ENCODE assay signal across 18 cellular contexts in the genomic region with DNA sequence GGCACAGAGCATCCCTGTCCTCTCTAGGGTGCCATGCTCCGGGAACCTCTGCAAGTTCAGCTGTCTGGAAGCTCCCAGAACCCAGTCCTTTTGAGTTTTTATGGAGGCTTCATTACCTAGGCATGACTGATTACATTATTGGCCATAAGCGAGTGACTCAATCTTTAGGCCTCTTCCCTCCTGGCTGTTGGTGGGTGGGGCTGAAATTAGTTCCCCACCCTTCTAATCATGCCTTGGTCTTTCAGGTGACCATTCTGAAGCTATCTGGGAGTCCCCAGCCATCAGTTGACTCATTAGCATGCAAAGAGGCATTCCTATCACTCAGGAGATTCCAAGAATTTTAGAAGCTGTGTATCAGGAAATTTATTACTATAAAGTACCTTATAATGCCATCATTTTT. TPM values are rescaled to one million over a fixed set of nuclear protein-coding genes. Genes with fewer than 3 reads are reported as not detected.
"Had no signal": no experiment of that assay in that cellular context is flagged by ENCODE, and none has a peak within 500 bp of the region (broad histone marks: within the 10 kb centered on the region; RNA-seq: fewer than 3 reads in every experiment).

No MANE protein-coding gene starts in this region.

- H3K4me3 Mint-ChIP-seq: activated naive CD8-positive, alpha-beta T cell; activated T-helper 1 cell treated with anti-CD3 and anti-CD28 coated beads, Interleukin-12 subunit alpha, Interleukin-12 subunit beta, Interleukin-2, Interleukin-4 antibody, amounts not matched to agents 30 ng/mL and 10 ng/mL and 1 ng/mL, durations not matched to agents 14 hours and 24 hours and 36 hours; memory B cell; naive thymus-derived CD4-positive, alpha-beta T cell; neural progenitor cell; stimulated activated naive B cell treated with anti-CD40 and anti-IgM and Interleukin-4, amounts not matched to agents 10 μg/mL and 1 μg/mL and 100 μg/mL, for 72 hours; T-helper 17 cell had no signal

- ATAC-seq: left ventricle myocardium superior; naive thymus-derived CD4-positive, alpha-beta T cell; right lobe of liver; stimulated activated naive B cell treated with anti-CD40 and anti-IgM and Interleukin-4, amounts not matched to agents 10 μg/mL and 1 μg/mL and 100 μg/mL, for 72 hours; T-helper 17 cell had no signal

- H3K9me3 Mint-ChIP-seq: activated T-helper 1 cell treated with anti-CD3 and anti-CD28 coated beads, Interleukin-12 subunit alpha, Interleukin-12 subunit beta, Interleukin-2, Interleukin-4 antibody, amounts not matched to agents 30 ng/mL and 10 ng/mL and 1 ng/mL, durations not matched to agents 14 hours and 24 hours and 36 hours; memory B cell; stimulated activated naive B cell treated with anti-CD40 and anti-IgM and Interleukin-4, amounts not matched to agents 10 μg/mL and 1 μg/mL and 100 μg/mL, for 72 hours had no signal

- H3K36me3 Mint-ChIP-seq: activated naive CD8-positive, alpha-beta T cell; memory B cell; naive thymus-derived CD4-positive, alpha-beta T cell had no signal

- H3K9ac ChIP-seq: neural progenitor cell had no signal

- DNase-seq: activated CD4-positive, alpha-beta T cell treated with anti-CD3 and anti-CD28 coated beads for 1 hour; activated CD4-positive, alpha-beta T cell treated with anti-CD3 and anti-CD28 coated beads, Interleukin-2, amount 50 U/mL, for 4 hours; foreskin melanocyte; glutamatergic neuron; left ventricle myocardium superior; naive thymus-derived CD4-positive, alpha-beta T cell; ovary; right lobe of liver; spleen; stimulated activated naive B cell treated with anti-CD40 and anti-IgM and Interleukin-4, amounts not matched to agents 10 μg/mL and 1 μg/mL and 100 μg/mL, for 72 hours; T-helper 17 cell had no signal

- H3K27ac ChIP-seq: cardiac muscle cell, neural progenitor cell, ovary, right lobe of liver, spleen, VCaP had no signal

- H3K4me2 ChIP-seq: neural progenitor cell had no signal

- H3K4me3 ChIP-seq: cardiac muscle cell, neural progenitor cell, ovary, right lobe of liver, spleen had no signal

- H3K27ac Mint-ChIP-seq: activated naive CD8-positive, alpha-beta T cell; activated T-helper 1 cell treated with anti-CD3 and anti-CD28 coated beads, Interleukin-12 subunit alpha, Interleukin-12 subunit beta, Interleukin-2, Interleukin-4 antibody, amounts not matched to agents 30 ng/mL and 10 ng/mL and 1 ng/mL, durations not matched to agents 14 hours and 24 hours and 36 hours; memory B cell; neural progenitor cell; stimulated activated naive B cell treated with anti-CD40 and anti-IgM and Interleukin-4, amounts not matched to agents 10 μg/mL and 1 μg/mL and 100 μg/mL, for 72 hours; T-helper 17 cell had no signal

- H2AFZ ChIP-seq: neural progenitor cell had no signal

- H3K4me1 Mint-ChIP-seq: memory B cell, neural progenitor cell, T-helper 17 cell had no signal

- H3K4me1 ChIP-seq: neural progenitor cell, right lobe of liver, spleen had no signal

- H3K9me3 ChIP-seq: ovary, right lobe of liver, spleen had no signal

- H3K36me3 ChIP-seq: ovary, right lobe of liver had no signal

- H3K27me3 ChIP-seq: cardiac muscle cell, neural progenitor cell, ovary, right lobe of liver, spleen had no signal

RNA-seq across cellular contexts. Expression of a gene that starts 46.6 kb away (rescaled TPM):
- total RNA-seq: activated CD8-positive, alpha-beta memory T cell treated with anti-CD3 and anti-CD28 coated beads for 36 hours had no signal
- polyA plus RNA-seq: naive thymus-derived CD4-positive, alpha-beta T cell had no signal
